8 cellular contexts compared by ENCODE assay signal in genomic region chr19:55341191-55342043, GRCh38. TPM values are rescaled to one million over a fixed set of nuclear protein-coding genes. Genes with fewer than 3 reads are reported as not detected.
DNase-seq lines count a peak whose midpoint lies in the region; ATAC-seq and TF ChIP-seq lines count a peak whose summit lies in the region.

No MANE protein-coding gene starts in this region.

- intact Hi-C loops in colonic mucosa (cut with DNase I) (no loop called here), lower lobe of right lung (cut with DNase I) (no loop called here)

- H3K4me3 ChIP-seq in colonic mucosa, result peak overlapping the region; percentile 47
- H3K4me3 ChIP-seq in lower lobe of right lung, result peak overlapping the region; percentile 64

- H3K36me3 ChIP-seq in colonic mucosa, result peaks cover 5% of the 10 kb centered on the region
- H3K36me3 ChIP-seq in lower lobe of right lung, result peaks cover 20% of the 10 kb centered on the region

- peak overlapping the region; percentile 94; the same call in 1 of the 2 replicates for H3K27ac ChIP-seq in VCaP
- H3K27ac ChIP-seq in colonic mucosa, result no peak overlapping the region
- no peak overlapping the region for H3K27ac ChIP-seq in lower lobe of right lung

- peak overlapping the region; percentile 89 to 98 for H3K9ac ChIP-seq in colonic mucosa (ENCODE audit: low read depth in 2 of 2, low read length in 2 of 2)

- ATAC-seq in lower lobe of right lung, result peak; percentile 10 to 15
- no peak for ATAC-seq in GM18511 (IDR thresholded peaks at IDR 0.05; ENCODE audit: unreplicated experiment)
- ATAC-seq in HG02610 (IDR thresholded peaks at IDR 0.05; ENCODE audit: unreplicated experiment), result no peak

- DNase-seq in GM10266 (ENCODE audit: extremely low spot score) (peak; percentile 95), NCI-H2107 (lab: John Stamatoyannopoulos, UW) (peak; percentile 51), colonic mucosa (peak; percentile 87), lower lobe of right lung (peak; percentile 88)
- DNase-seq in stimulated activated CD8-positive, alpha-beta memory T cell treated with anti-CD3 and anti-CD28 coated beads, Interleukin-12 subunit alpha, Interleukin-12 subunit beta, amount 100 ng/mL, for 1 hour (ENCODE audit: low read depth), result peak; percentile 8

- H3K27me3 ChIP-seq in colonic mucosa, result no peaks in the 10 kb centered on the region
- no peaks in the 10 kb centered on the region for H3K27me3 ChIP-seq in lower lobe of right lung (ENCODE audit: low read depth)

- TF ChIP-seq CTCF in GM10266 (IDR thresholded peaks at IDR 0.05; ENCODE audit: control insufficient read depth, insufficient read depth, low read depth, missing control alignments), result no peak
- TF ChIP-seq CTCF in VCaP (conservative IDR thresholded peaks at IDR 0.05), result no peak
- TF ChIP-seq CTCF in colonic mucosa (IDR thresholded peaks at IDR 0.05), result no peak
- no peak for TF ChIP-seq CTCF in lower lobe of right lung (IDR thresholded peaks at IDR 0.05)

- H3K9me3 ChIP-seq in colonic mucosa, result no peaks in the 10 kb centered on the region
- no peaks in the 10 kb centered on the region for H3K9me3 ChIP-seq in lower lobe of right lung

- H3K4me1 ChIP-seq in colonic mucosa (no peaks in the 10 kb centered on the region), lower lobe of right lung (peaks cover 15% of the 10 kb centered on the region)

RNA-seq across cellular contexts. Expression of gene KMT5C, which starts 1.7 kb away (rescaled TPM):
- total RNA-seq in colonic mucosa (10 to 100 TPM; 14.9 to 24.9 TPM), lower lobe of right lung (14.7 TPM)

RNA-seq across cellular contexts. Expression of gene COX6B2, which starts 13.1 kb away (rescaled TPM):
- total RNA-seq in colonic mucosa (10 to 100 TPM; 12.9 to 15.2 TPM), lower lobe of right lung (not detected)

RNA-seq across cellular contexts. Expression of gene TMEM150B, which starts 16.3 kb away (rescaled TPM):
- 10 to 100 TPM in 1 of 2 donors, 1 to 10 TPM in 1; 9.7 to 47.2 TPM for total RNA-seq in colonic mucosa
- total RNA-seq in lower lobe of right lung, result 45.5 TPM

RNA-seq across cellular contexts. Expression of gene GARIN5B, which starts 21.6 kb away (rescaled TPM):
- total RNA-seq in colonic mucosa (not detected), lower lobe of right lung (not detected)

RNA-seq across cellular contexts. Expression of gene IL11, which starts 28.8 kb away (rescaled TPM):
- total RNA-seq in colonic mucosa, result under 1 TPM in 1 of 2 donors, not detected in 1; 0.64 TPM
- not detected for total RNA-seq in lower lobe of right lung

Comparison
In these comparisons a context has a peak if more than half of its experiments do, and no peak if none do; other contexts are left out.
1. DNase-seq: peak in every context shown above with its lines; median percentile 95 in GM10266; 88 in lower lobe of right lung; 87 in colonic mucosa; 51 in NCI-H2107; 8 in stimulated activated CD8-positive, alpha-beta memory T cell treated with anti-CD3 and anti-CD28 coated beads, Interleukin-12 subunit alpha, Interleukin-12 subunit beta, amount 100 ng/mL, for 1 hour.
2. ATAC-seq: peak in lower lobe of right lung (2 of 2); none in GM18511 (single experiment) and HG02610 (single experiment).
3. RNA of gene COX6B2, which starts 13.1 kb away (total RNA-seq): 12.9 to 15.2 TPM in colonic mucosa; not detected in lower lobe of right lung (single experiment); every median in the first group is over 10 times any median in the second.